Comparison of ENCODE assay signal across 15 cellular contexts in genomic region chr17:11736613-11737289, GRCh38.
"Had no signal": no experiment of that assay in that cellular context is flagged by ENCODE, and none has a peak within 500 bp of the region (broad histone marks: within the 10 kb centered on the region; RNA-seq: fewer than 3 reads in every experiment).

No MANE protein-coding gene starts in this region.

- H3K4me1 ChIP-seq: lower lobe of right lung, prostate gland, sigmoid colon had no signal

- H3K9me3 ChIP-seq: lower lobe of right lung, neutrophil, prostate gland, sigmoid colon had no signal

- DNase-seq: activated CD4-positive, alpha-beta T cell treated with anti-CD3 and anti-CD28 coated beads for 36 hours; activated CD8-positive, alpha-beta memory T cell treated with anti-CD3 and anti-CD28 coated beads, Interleukin-2, amount 50 U/mL, for 48 hours; activated CD8-positive, alpha-beta T cell treated with anti-CD3 and anti-CD28 coated beads for 36 hours; effector CD8-positive, alpha-beta T cell; left cardiac atrium; lower lobe of right lung; naive B cell; sigmoid colon; stimulated activated naive CD4-positive, alpha-beta T cell; T1000; trophoblast cell; WERI-Rb-1 had no signal

- H3K4me1 Mint-ChIP-seq: activated CD4-positive, alpha-beta T cell treated with anti-CD3 and anti-CD28 coated beads for 36 hours; naive B cell had no signal

- H3K27ac Mint-ChIP-seq: activated CD4-positive, alpha-beta T cell treated with anti-CD3 and anti-CD28 coated beads for 36 hours; activated CD8-positive, alpha-beta T cell treated with anti-CD3 and anti-CD28 coated beads for 36 hours; naive B cell had no signal

- H3K27me3 Mint-ChIP-seq: activated CD4-positive, alpha-beta T cell treated with anti-CD3 and anti-CD28 coated beads for 36 hours; activated CD8-positive, alpha-beta T cell treated with anti-CD3 and anti-CD28 coated beads for 36 hours; naive B cell had no signal

- H3K9me3 Mint-ChIP-seq: activated CD8-positive, alpha-beta T cell treated with anti-CD3 and anti-CD28 coated beads for 36 hours had no signal

- H3K27ac ChIP-seq: coronary artery, lower lobe of right lung, neutrophil, prostate gland, sigmoid colon, WERI-Rb-1 had no signal

- H3K4me3 ChIP-seq: coronary artery, lower lobe of right lung, prostate gland, sigmoid colon had no signal

- H3K4me3 Mint-ChIP-seq: activated CD4-positive, alpha-beta T cell treated with anti-CD3 and anti-CD28 coated beads for 36 hours; activated CD8-positive, alpha-beta T cell treated with anti-CD3 and anti-CD28 coated beads for 36 hours; naive B cell had no signal

- H3K27me3 ChIP-seq: neutrophil, sigmoid colon had no signal

- H3K36me3 Mint-ChIP-seq: naive B cell had no signal

- H3K36me3 ChIP-seq: lower lobe of right lung, neutrophil, prostate gland, sigmoid colon, WERI-Rb-1 had no signal
